ENCODE assay signal across 7 cellular contexts in the genomic region with DNA sequence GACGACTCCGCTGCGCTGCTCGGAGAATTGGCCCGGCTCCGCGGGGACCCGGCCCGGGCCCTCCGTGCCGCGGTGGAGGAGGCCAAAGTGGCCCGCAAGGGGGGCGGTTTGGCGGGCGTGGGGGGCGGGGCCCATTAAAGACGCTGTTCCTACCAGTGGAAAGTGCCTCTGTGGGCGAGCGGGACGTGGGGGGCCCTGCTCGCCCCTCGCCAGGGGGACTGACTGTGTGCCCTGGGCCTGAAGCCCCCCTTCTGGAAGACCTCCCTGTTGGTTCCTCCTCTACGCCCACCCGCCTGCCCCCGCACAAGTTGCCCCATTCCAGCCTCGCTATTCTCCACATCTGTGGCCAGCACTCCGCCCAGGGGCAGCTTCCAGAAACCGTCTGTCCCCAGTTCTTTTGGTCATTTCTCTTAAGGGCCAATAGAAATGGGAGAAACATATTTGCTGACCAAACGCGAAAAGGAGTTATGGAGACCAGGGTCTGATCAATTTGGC. TPM values are rescaled to one million over a fixed set of nuclear protein-coding genes. Genes with fewer than 3 reads are reported as not detected.
A peak's percentile ranks its signal among the peaks of the same experiment; 100 is the strongest.
DNase-seq lines count a peak whose midpoint lies in the region; ATAC-seq and TF ChIP-seq lines count a peak whose summit lies in the region.
"Had no signal": no experiment of that assay in that cellular context is flagged by ENCODE, and none has a peak within 500 bp of the region (broad histone marks: within the 10 kb centered on the region; RNA-seq: fewer than 3 reads in every experiment).

No MANE protein-coding gene starts in this region.

- no peak overlapping the region for H3K27ac ChIP-seq in fibroblast of lung (ENCODE audit: insufficient read depth, low read length)

- H3K4me3 ChIP-seq in fibroblast of lung (replicated peaks in 1 of 4; ENCODE audit: control extremely low read depth in 1 of 4, insufficient read depth in 1 of 4, low read depth in 3 of 4, low read length in 4 of 4): peak overlapping the region in 1 of 4 experiments; percentile 42

- H3K9me3 Mint-ChIP-seq in stimulated activated naive CD8-positive, alpha-beta T cell treated with anti-CD3 and anti-CD28 coated beads, Interleukin-15, amount 100 ng/mL, for 72 hours: no peaks in the 10 kb centered on the region

- peak; percentile 66 for DNase-seq in NCI-H748 (lab: John Stamatoyannopoulos, UW; ENCODE audit: unreplicated experiment)
- no peak for DNase-seq in NCI-H748 treated with DMSO at 0.1 percent for 48 hours (lab: John Stamatoyannopoulos, UW)
- no peak for DNase-seq in fibroblast of lung (ENCODE audit: low read depth in 2 of 2)
- DNase-seq in stimulated activated naive CD8-positive, alpha-beta T cell treated with anti-CD3 and anti-CD28 coated beads, Interleukin-15, amount 100 ng/mL, for 72 hours: no peak
- no peak for DNase-seq in effector CD4-positive, alpha-beta T cell
- DNase-seq in RKO (ENCODE audit: low spot score): no peak

- no peak overlapping the region for H3K9ac ChIP-seq in fibroblast of lung (ENCODE audit: insufficient read depth, low read length)

- H3K4me3 Mint-ChIP-seq in stimulated activated naive CD8-positive, alpha-beta T cell treated with anti-CD3 and anti-CD28 coated beads, Interleukin-15, amount 100 ng/mL, for 72 hours: peak overlapping the region; percentile 91 to 99

- H3K79me2 ChIP-seq in fibroblast of lung (ENCODE audit: control insufficient read depth, insufficient read depth, low read length): no peaks in the 10 kb centered on the region

- H3K4me2 ChIP-seq in fibroblast of lung (ENCODE audit: extremely low read depth, insufficient read depth, low read length): peak overlapping the region; percentile 75

- peaks cover 57% of the 10 kb centered on the region for H3K4me1 Mint-ChIP-seq in stimulated activated naive CD8-positive, alpha-beta T cell treated with anti-CD3 and anti-CD28 coated beads, Interleukin-15, amount 100 ng/mL, for 72 hours

- H3K36me3 ChIP-seq in fibroblast of lung (ENCODE audit: control insufficient read depth, insufficient read depth, low read length): no peaks in the 10 kb centered on the region

- H3K27me3 ChIP-seq in fibroblast of lung (ENCODE audit: control insufficient read depth, insufficient read depth, low read length): peaks cover 25% of the 10 kb centered on the region

- no peak overlapping the region for H2AFZ ChIP-seq in fibroblast of lung (ENCODE audit: low read length)

- H3K4me1 ChIP-seq in fibroblast of lung (ENCODE audit: control insufficient read depth, extremely low read depth, insufficient read depth, low read length): peaks cover 13% of the 10 kb centered on the region

- ATAC-seq in stimulated activated naive CD8-positive, alpha-beta T cell treated with anti-CD3 and anti-CD28 coated beads, Interleukin-15, amount 100 ng/mL, for 72 hours: no peak

- no peaks in the 10 kb centered on the region for H3K9me3 ChIP-seq in fibroblast of lung (ENCODE audit: control insufficient read depth, insufficient read depth, low read depth, low read length)

- H3K27me3 Mint-ChIP-seq in stimulated activated naive CD8-positive, alpha-beta T cell treated with anti-CD3 and anti-CD28 coated beads, Interleukin-15, amount 100 ng/mL, for 72 hours: peaks cover 36% of the 10 kb centered on the region

- H3K27ac Mint-ChIP-seq in stimulated activated naive CD8-positive, alpha-beta T cell treated with anti-CD3 and anti-CD28 coated beads, Interleukin-15, amount 100 ng/mL, for 72 hours: no peak overlapping the region

- no peak for TF ChIP-seq CTCF in fibroblast of lung (conservative IDR thresholded peaks at IDR 0.05 in 1 of 2, IDR thresholded peaks at IDR 0.05 in 1 of 2; ENCODE audit: low read depth in 1 of 2, low read length in 2 of 2)

- H4K20me1 ChIP-seq in fibroblast of lung (ENCODE audit: control insufficient read depth, extremely low read depth, insufficient read depth, low read length): no peaks in the 10 kb centered on the region

RNA-seq across cellular contexts. Expression of gene FGF11, which starts 1.9 kb away (rescaled TPM):
- 0.33 and 1.3 TPM in 2 replicates for total RNA-seq in fibroblast of lung
- polyA plus RNA-seq in fibroblast of lung: 0.43 and 0.87 TPM in 2 replicates
- 0.44 and 0.79 TPM in 2 replicates for polyA plus RNA-seq in fibroblast of lung (2012)
- polyA minus RNA-seq in fibroblast of lung (ENCODE audit: low replicate concordance): 0.43 and 5.0 TPM in 2 replicates

RNA-seq across cellular contexts. Expression of gene TMEM102, which starts 2.2 kb away (rescaled TPM):
- 1.5 and 1.8 TPM in 2 replicates for total RNA-seq in fibroblast of lung
- polyA plus RNA-seq in fibroblast of lung: 0.52 and 0.58 TPM in 2 replicates
- polyA plus RNA-seq in fibroblast of lung (2012): 0.72 and 1.0 TPM in 2 replicates
- 2.3 TPM in 1 of 2 replicates, not detected in the other for polyA minus RNA-seq in fibroblast of lung (ENCODE audit: low replicate concordance)

RNA-seq across cellular contexts. Expression of gene CHRNB1, which starts 7.4 kb away (rescaled TPM):
- 5.6 and 12.2 TPM in 2 replicates for total RNA-seq in fibroblast of lung
- 6.3 and 9.2 TPM in 2 replicates for polyA plus RNA-seq in fibroblast of lung
- 4.4 and 7.1 TPM in 2 replicates for polyA plus RNA-seq in fibroblast of lung (2012)
- 7.1 and 8.8 TPM in 2 replicates for polyA minus RNA-seq in fibroblast of lung (ENCODE audit: low replicate concordance)

RNA-seq across cellular contexts. Expression of gene SPEM3, which starts 8.8 kb away (rescaled TPM):
- not detected in 2 replicates for total RNA-seq in fibroblast of lung
- not detected in 2 replicates for polyA plus RNA-seq in fibroblast of lung
- not detected in 2 replicates for polyA plus RNA-seq in fibroblast of lung (2012)
- polyA minus RNA-seq in fibroblast of lung (ENCODE audit: low replicate concordance): not detected in 2 replicates
- polyA plus RNA-seq: adipose tissue had no signal

RNA-seq across cellular contexts. Expression of gene SPEM2, which starts 12.0 kb away (rescaled TPM):
- total RNA-seq in fibroblast of lung: not detected in 2 replicates
- polyA plus RNA-seq in fibroblast of lung: not detected in 2 replicates
- polyA plus RNA-seq in fibroblast of lung (2012): not detected in 2 replicates
- polyA minus RNA-seq in fibroblast of lung (ENCODE audit: low replicate concordance): not detected in 2 replicates
- polyA plus RNA-seq: adipose tissue had no signal
